ENCODE assay signal across 24 cellular contexts in the genomic region with DNA sequence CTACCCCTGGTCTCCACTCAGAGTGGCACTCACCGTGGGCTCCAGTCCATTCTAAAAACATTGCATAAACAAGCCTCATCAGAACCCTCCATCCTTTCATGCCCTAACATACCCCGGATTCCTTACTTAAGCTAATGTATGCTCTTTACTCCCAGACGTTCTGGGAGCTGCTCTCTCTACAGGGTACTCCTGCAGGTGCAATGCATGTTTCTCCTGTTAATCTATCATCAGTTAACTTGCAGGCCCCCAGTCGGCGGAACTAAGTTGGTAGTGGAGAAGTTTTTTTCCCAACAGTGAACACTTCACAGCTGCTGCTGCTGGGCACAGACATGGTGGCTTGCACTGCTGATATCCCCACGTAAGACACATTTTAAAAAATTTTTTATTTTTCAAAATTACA.
"Had no signal": no experiment of that assay in that cellular context is flagged by ENCODE, and none has a peak within 500 bp of the region (broad histone marks: within the 10 kb centered on the region; RNA-seq: fewer than 3 reads in every experiment).

No MANE protein-coding gene starts in this region.

- DNase-seq: activated CD4-positive, alpha-beta T cell treated with anti-CD3 and anti-CD28 coated beads for 36 hours; activated CD4-positive, CD25-positive, alpha-beta regulatory T cell; activated CD8-positive, alpha-beta memory T cell treated with anti-CD3 and anti-CD28 coated beads, Interleukin-2, amount 10 ng/mL, durations not matched to agents 7 days and 5 days; activated CD8-positive, alpha-beta T cell treated with anti-CD3 and anti-CD28 coated beads, Interleukin-2, amount 10 ng/mL, durations not matched to agents 7 days and 5 days; activated naive CD4-positive, alpha-beta T cell; activated T-cell treated with anti-CD3 and anti-CD28 coated beads, Interleukin-2, amount 50 U/mL, for 48 hours; anterior cingulate cortex; endodermal cell; gastrocnemius medialis; left lung; lower lobe of right lung; nucleus accumbens; pancreas; stimulated activated CD4-positive, alpha-beta T cell treated with anti-CD3 and anti-CD28 coated beads, Interleukin-2, amount 100 ng/mL, for 48 hours; stimulated activated naive CD8-positive, alpha-beta T cell treated with anti-CD3 and anti-CD28 coated beads, Interleukin-15, Interleukin-2, amounts not matched to agents 100 U/mL and 50 U/mL, for 24 hours; T-cell; testis had no signal

- H3K27me3 Mint-ChIP-seq: activated CD4-positive, alpha-beta T cell treated with anti-CD3 and anti-CD28 coated beads for 36 hours; activated CD8-positive, alpha-beta memory T cell treated with anti-CD3 and anti-CD28 coated beads, Interleukin-2, amount 10 ng/mL, durations not matched to agents 7 days and 5 days; central memory CD8-positive, alpha-beta T cell; dendritic cell treated with granulocyte-macrophage colony-stimulating factor and Interleukin-4, amounts not matched to agents 40 ng/mL and 50 ng/mL, for 4 days; T-cell had no signal

- H3K36me3 Mint-ChIP-seq: activated CD8-positive, alpha-beta memory T cell treated with anti-CD3 and anti-CD28 coated beads, Interleukin-2, amount 10 ng/mL, durations not matched to agents 7 days and 5 days; T-cell had no signal

- H3K4me2 ChIP-seq: hepatocyte had no signal

- ATAC-seq: activated CD4-positive, alpha-beta T cell treated with anti-CD3 and anti-CD28 coated beads for 36 hours; activated CD8-positive, alpha-beta memory T cell treated with anti-CD3 and anti-CD28 coated beads, Interleukin-2, amount 10 ng/mL, durations not matched to agents 7 days and 5 days; activated CD8-positive, alpha-beta T cell treated with anti-CD3 and anti-CD28 coated beads, Interleukin-2, amount 10 ng/mL, durations not matched to agents 7 days and 5 days; activated naive CD4-positive, alpha-beta T cell treated with anti-CD3 and anti-CD28 coated beads, Interleukin-2, amount 50 U/mL, for 72 hours; gastrocnemius medialis; left lung; lower lobe of right lung; pancreas; stimulated activated naive CD8-positive, alpha-beta T cell treated with anti-CD3 and anti-CD28 coated beads, Interleukin-15, Interleukin-2, amounts not matched to agents 100 U/mL and 50 U/mL, for 24 hours; T-cell had no signal

- H2AFZ ChIP-seq: hepatocyte had no signal

- H3K4me1 ChIP-seq: gastrocnemius medialis, left lung, lower lobe of right lung, pancreas, prostate gland, right atrium auricular region, testis had no signal

- H3K4me1 Mint-ChIP-seq: activated CD4-positive, alpha-beta T cell treated with anti-CD3 and anti-CD28 coated beads for 36 hours; activated CD8-positive, alpha-beta memory T cell treated with anti-CD3 and anti-CD28 coated beads, Interleukin-2, amount 10 ng/mL, durations not matched to agents 7 days and 5 days; central memory CD8-positive, alpha-beta T cell; T-cell had no signal

- H3K4me3 Mint-ChIP-seq: activated CD4-positive, alpha-beta T cell treated with anti-CD3 and anti-CD28 coated beads for 36 hours; activated CD8-positive, alpha-beta memory T cell treated with anti-CD3 and anti-CD28 coated beads, Interleukin-2, amount 10 ng/mL, durations not matched to agents 7 days and 5 days; activated CD8-positive, alpha-beta T cell treated with anti-CD3 and anti-CD28 coated beads, Interleukin-2, amount 10 ng/mL, durations not matched to agents 7 days and 5 days; central memory CD8-positive, alpha-beta T cell; dendritic cell treated with granulocyte-macrophage colony-stimulating factor and Interleukin-4, amounts not matched to agents 40 ng/mL and 50 ng/mL, for 4 days; endodermal cell; T-cell had no signal

- H3K9me3 ChIP-seq: gastrocnemius medialis, lower lobe of right lung, pancreas, prostate gland, right atrium auricular region, testis had no signal

- H3K27me3 ChIP-seq: gastrocnemius medialis, hepatocyte, left lung, pancreas, right atrium auricular region, testis had no signal

- H3K27ac Mint-ChIP-seq: activated CD4-positive, alpha-beta T cell treated with anti-CD3 and anti-CD28 coated beads for 36 hours; activated CD8-positive, alpha-beta memory T cell treated with anti-CD3 and anti-CD28 coated beads, Interleukin-2, amount 10 ng/mL, durations not matched to agents 7 days and 5 days; activated CD8-positive, alpha-beta T cell treated with anti-CD3 and anti-CD28 coated beads, Interleukin-2, amount 10 ng/mL, durations not matched to agents 7 days and 5 days; activated naive CD4-positive, alpha-beta T cell treated with anti-CD3 and anti-CD28 coated beads, Interleukin-2, amount 50 U/mL, for 72 hours; dendritic cell treated with granulocyte-macrophage colony-stimulating factor and Interleukin-4, amounts not matched to agents 40 ng/mL and 50 ng/mL, for 4 days; endodermal cell; T-cell had no signal

- H3K36me3 ChIP-seq: gastrocnemius medialis, left lung, lower lobe of right lung, pancreas, prostate gland, right atrium auricular region had no signal

- H3K27ac ChIP-seq: epithelial cell of prostate, gastrocnemius medialis, hepatocyte, left lung, lower lobe of right lung, pancreas, prostate gland, right atrium auricular region, testis had no signal

- H3K79me2 ChIP-seq: hepatocyte had no signal

- H3K4me3 ChIP-seq: gastrocnemius medialis, hepatocyte, left lung, lower lobe of right lung, pancreas, prostate gland, right atrium auricular region, testis had no signal
